Comparison of ENCODE assay signal across 1 cellular context in genomic region chr5:71719092-71719964, GRCh38.
A peak's percentile ranks its signal among the peaks of the same experiment; 100 is the strongest.
TF ChIP-seq lines count a peak whose summit lies in the region.

CARTPT (plus strand) TSS chr5:71719275; CDS start chr5:71719294, 19 bp downstream.

TF ChIP-seq in HepG2, 621 proteins besides CTCF, POLR2A, EP300 and RAD21 (continued from another document):
- TF ChIP-seq SALL1 (CRISPR knock-in tag; IDR thresholded peaks at IDR 0.05) (peak; percentile 49; the same call in 1 of the 2 replicates), ZNF766 (CRISPR knock-in tag; IDR thresholded peaks at IDR 0.05; ENCODE audit: borderline replicate concordance) (0 out of 2 replicates have a peak, but pooled peaks have one; percentile 33), REST (IDR thresholded peaks at IDR 0.05; ENCODE audit: borderline replicate concordance in 1 of 2, low read depth in 1 of 2, low read length in 2 of 2) (peak; percentile 83 to 94), ZNF256 (CRISPR knock-in tag; conservative IDR thresholded peaks at IDR 0.05) (0 out of 2 replicates have a peak, but pooled peaks have one; percentile 42), MIER2 (CRISPR knock-in tag; IDR thresholded peaks at IDR 0.05) (peak; percentile 94), EHMT2 (IDR thresholded peaks at IDR 0.05; ENCODE audit: borderline replicate concordance, low read depth, low read length) (peak; percentile 51; the same call in 1 of the 2 replicates)
- TF ChIP-seq, protein P1, sequence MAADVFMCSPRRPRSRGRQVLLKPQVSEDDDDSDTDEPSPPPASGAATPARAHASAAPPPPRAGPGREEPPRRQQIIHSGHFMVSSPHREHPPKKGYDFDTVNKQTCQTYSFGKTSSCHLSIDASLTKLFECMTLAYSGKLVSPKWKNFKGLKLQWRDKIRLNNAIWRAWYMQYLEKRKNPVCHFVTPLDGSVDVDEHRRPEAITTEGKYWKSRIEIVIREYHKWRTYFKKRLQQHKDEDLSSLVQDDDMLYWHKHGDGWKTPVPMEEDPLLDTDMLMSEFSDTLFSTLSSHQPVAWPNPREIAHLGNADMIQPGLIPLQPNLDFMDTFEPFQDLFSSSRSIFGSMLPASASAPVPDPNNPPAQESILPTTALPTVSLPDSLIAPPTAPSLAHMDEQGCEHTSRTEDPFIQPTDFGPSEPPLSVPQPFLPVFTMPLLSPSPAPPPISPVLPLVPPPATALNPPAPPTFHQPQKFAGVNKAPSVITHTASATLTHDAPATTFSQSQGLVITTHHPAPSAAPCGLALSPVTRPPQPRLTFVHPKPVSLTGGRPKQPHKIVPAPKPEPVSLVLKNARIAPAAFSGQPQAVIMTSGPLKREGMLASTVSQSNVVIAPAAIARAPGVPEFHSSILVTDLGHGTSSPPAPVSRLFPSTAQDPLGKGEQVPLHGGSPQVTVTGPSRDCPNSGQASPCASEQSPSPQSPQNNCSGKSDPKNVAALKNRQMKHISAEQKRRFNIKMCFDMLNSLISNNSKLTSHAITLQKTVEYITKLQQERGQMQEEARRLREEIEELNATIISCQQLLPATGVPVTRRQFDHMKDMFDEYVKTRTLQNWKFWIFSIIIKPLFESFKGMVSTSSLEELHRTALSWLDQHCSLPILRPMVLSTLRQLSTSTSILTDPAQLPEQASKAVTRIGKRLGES (CRISPR knock-in tag; IDR thresholded peaks at IDR 0.05; ENCODE audit: borderline replicate concordance): no peak
